Comparison of ENCODE assay signal across 15 cellular contexts in genomic region chr7:116341222-116341907, GRCh38.
DNase-seq lines count a peak whose midpoint lies in the region; ATAC-seq, FAIRE-seq and TF ChIP-seq lines count a peak whose summit lies in the region.
"Had no signal": no experiment of that assay in that cellular context is flagged by ENCODE, and none has a peak within 500 bp of the region (broad histone marks: within the 10 kb centered on the region; RNA-seq: fewer than 3 reads in every experiment).

No MANE protein-coding gene starts in this region.

- H3K4me1 ChIP-seq in HepG2 (ENCODE audit: insufficient read depth, low read length): peaks cover 11% of the 10 kb centered on the region; the same call in 1 of the 2 replicates

- CTCF ChIA-PET in WTC11 (lab: Charles Lee) (no interaction called here), HepG2 (lab: Yijun Ruan, JAX; ENCODE audit: low intra/inter-chr PET ratio, low total read pairs) (no interaction called here)
- CTCF ChIA-PET in CD4-positive, alpha-beta T cell (lab: Charles Lee): no interaction called here

- H3K27me3 Mint-ChIP-seq in WTC11 (ENCODE audit: low read depth): no peaks in the 10 kb centered on the region; the same call in 1 of the 2 replicates
- no peaks in the 10 kb centered on the region for H3K27me3 Mint-ChIP-seq in CD4-positive, alpha-beta T cell

- H3K27ac Mint-ChIP-seq in WTC11: no peak overlapping the region
- H3K27ac Mint-ChIP-seq in CD4-positive, alpha-beta T cell: no peak overlapping the region
- H3K27ac Mint-ChIP-seq: nephron had no signal

- no peaks in the 10 kb centered on the region for H4K20me1 ChIP-seq in HepG2 (ENCODE audit: insufficient read depth, low read length)

- no peaks in the 10 kb centered on the region for H3K36me3 ChIP-seq in HepG2 (replicated peaks in 1 of 2; ENCODE audit: control insufficient read depth in 1 of 2, insufficient read depth in 2 of 2, low read length in 2 of 2)
- H3K36me3 ChIP-seq: transverse colon had no signal

- no peaks in the 10 kb centered on the region for H3K27me3 ChIP-seq in HepG2 (ENCODE audit: control insufficient read depth in 1 of 2, insufficient read depth in 2 of 2, low read length in 2 of 2)
- no peaks in the 10 kb centered on the region for H3K27me3 ChIP-seq in CD4-positive, alpha-beta T cell (ENCODE audit: control insufficient read depth, insufficient read depth, low read length)
- H3K27me3 ChIP-seq: transverse colon had no signal

- H3K4me3 ChIP-seq in HepG2 (replicated peaks in 1 of 3; ENCODE audit: insufficient read depth in 1 of 3, low read depth in 2 of 3, low read length in 3 of 3): no peak overlapping the region
- H3K4me3 ChIP-seq: transverse colon had no signal

- ATAC-seq in HG02588 (IDR thresholded peaks at IDR 0.05; ENCODE audit: unreplicated experiment): peak; percentile 53
- peak; percentile 82 for ATAC-seq in WTC11
- ATAC-seq in HepG2: peak; percentile 64; the same call in 2 of the 3 replicates
- ATAC-seq in CD4-positive, alpha-beta T cell (ENCODE audit: poor library complexity): no peak
- no peak for ATAC-seq in GM21360 (IDR thresholded peaks at IDR 0.05; ENCODE audit: unreplicated experiment)

- no peak overlapping the region for H3K27ac ChIP-seq in HepG2 (ENCODE audit: extremely low read length, insufficient read depth, low read length)
- no peak overlapping the region for H3K27ac ChIP-seq in CD4-positive, alpha-beta T cell (ENCODE audit: low read depth, low read length)

- TF ChIP-seq CTCF in WTC11 (IDR thresholded peaks at IDR 0.05) (no peak), HepG2 (CRISPR knock-in tag; IDR thresholded peaks at IDR 0.05) (peak; percentile 26; the same call in 1 of the 2 replicates)
- no peak for TF ChIP-seq CTCF in CD4-positive, alpha-beta T cell (IDR thresholded peaks at IDR 0.05)

- H3K79me2 ChIP-seq in HepG2 (ENCODE audit: insufficient read depth, low read length): no peaks in the 10 kb centered on the region

- in situ Hi-C loops in HepG2 (cut with HindIII; ENCODE audit: extremely low pct_ligation_motif_present, low pct_unique_long_range_greater_than_20kb): no loop called here

- H3K9me3 ChIP-seq in HepG2 (ENCODE audit: low read length): no peaks in the 10 kb centered on the region
- H3K9me3 ChIP-seq in CD4-positive, alpha-beta T cell (ENCODE audit: control insufficient read depth, low read length): no peaks in the 10 kb centered on the region
- H3K9me3 ChIP-seq: transverse colon had no signal

- H3K4me1 Mint-ChIP-seq in WTC11: no peaks in the 10 kb centered on the region
- no peaks in the 10 kb centered on the region for H3K4me1 Mint-ChIP-seq in CD4-positive, alpha-beta T cell (ENCODE audit: low read depth)

- TF ChIP-seq RAD21 in HepG2 (CRISPR knock-in tag; IDR thresholded peaks at IDR 0.05): no peak

- no TSS peak for BruUV-seq in HepG2 (replicated peaks; lab: Mats Ljungman, UMichigan)

- no peak for TF ChIP-seq POLR2A in HepG2 (IDR thresholded peaks at IDR 0.05; ENCODE audit: insufficient read depth in 1 of 2, low read depth in 2 of 2, low read length in 2 of 2)

- DNase-seq in Daoy (ENCODE audit: low read depth): peak; percentile 36
- no peak for DNase-seq in WTC11 (ENCODE audit: low spot score)
- DNase-seq in HepG2 (ENCODE audit: low spot score): no peak
- DNase-seq in CD4-positive, alpha-beta T cell: no peak
- DNase-seq in effector CD8-positive, alpha-beta T cell (lab: John Stamatoyannopoulos, UW): no peak
- no peak for DNase-seq in HuH-7 (ENCODE audit: low spot score)
- DNase-seq: activated CD4-positive, alpha-beta T cell treated with anti-CD3 and anti-CD28 coated beads, Interleukin-2, amount 50 U/mL, for 48 hours; anterior cingulate cortex; glutamatergic neuron; stimulated activated CD4-positive, alpha-beta T cell treated with anti-CD3 and anti-CD28 coated beads, Interleukin-4, amount 100 ng/mL, for 1 hour; transverse colon had no signal

- no peak for FAIRE-seq in HepG2 (lab: Jason Lieb, UNC)
- FAIRE-seq: D721Med had no signal

- no peak overlapping the region for H2AFZ ChIP-seq in HepG2 (ENCODE audit: low read length)

- H3K36me3 Mint-ChIP-seq in WTC11: no peaks in the 10 kb centered on the region
- no peaks in the 10 kb centered on the region for H3K36me3 Mint-ChIP-seq in CD4-positive, alpha-beta T cell (ENCODE audit: low read depth)

- TF ChIP-seq EP300 in HepG2 (IDR thresholded peaks at IDR 0.05; ENCODE audit: low read depth in 2 of 2, low read length in 2 of 2): no peak
- no peak for TF ChIP-seq EP300 in HepG2 (CRISPR knock-in tag; IDR thresholded peaks at IDR 0.05; ENCODE audit: borderline replicate concordance)

- WGBS in HepG2 (ENCODE audit: low lambda C conversion rate): 39% methylated on average over 4 of the region's 4 CpGs

- H3K4me3 Mint-ChIP-seq in WTC11: no peak overlapping the region
- no peak overlapping the region for H3K4me3 Mint-ChIP-seq in CD4-positive, alpha-beta T cell
- H3K4me3 Mint-ChIP-seq: nephron had no signal

- intact Hi-C loops in HepG2 (cut with micrococcal nuclease; ENCODE audit: unreplicated experiment): loop anchor here (5.0 kb wide), 1 partner anchor 246 kb away; no protein-coding TSS in a partner anchor
- intact Hi-C loops in CD4-positive, alpha-beta T cell (cut with DNase I, micrococcal nuclease): no loop called here

- POLR2A ChIA-PET in WTC11 (lab: Charles Lee) (no interaction called here), HepG2 (lab: Yijun Ruan, JAX) (no interaction called here)
- POLR2A ChIA-PET in CD4-positive, alpha-beta T cell (lab: Charles Lee): no interaction called here

- H3K9ac ChIP-seq in HepG2 (ENCODE audit: insufficient read depth, low read depth, low read length): no peak overlapping the region

- H3K4me2 ChIP-seq in HepG2 (ENCODE audit: low read depth, low read length): no peak overlapping the region

- peaks cover 1% of the 10 kb centered on the region; the same call in 1 of the 2 replicates for H3K9me3 Mint-ChIP-seq in WTC11
- H3K9me3 Mint-ChIP-seq in CD4-positive, alpha-beta T cell: no peaks in the 10 kb centered on the region

TF ChIP-seq in WTC11, 78 proteins besides CTCF, POLR2A, EP300 and RAD21 (continues in another document):
- no peak for TF ChIP-seq AFF4 (CRISPR knock-in tag; IDR thresholded peaks at IDR 0.05; ENCODE audit: borderline replicate concordance)
- no peak for TF ChIP-seq MYBL2 (CRISPR knock-in tag; IDR thresholded peaks at IDR 0.05)
- TF ChIP-seq RELA (CRISPR knock-in tag; IDR thresholded peaks at IDR 0.05; ENCODE audit: borderline replicate concordance): no peak
- TF ChIP-seq ZNF232 (CRISPR knock-in tag; IDR thresholded peaks at IDR 0.05): no peak
- no peak for TF ChIP-seq JUN (CRISPR knock-in tag; IDR thresholded peaks at IDR 0.05)

TF ChIP-seq in HepG2, 621 proteins besides CTCF, POLR2A, EP300 and RAD21:
- TF ChIP-seq AHR (CRISPR knock-in tag; IDR thresholded peaks at IDR 0.05): no peak
- peak; percentile 42 for TF ChIP-seq STAG1 (CRISPR knock-in tag; IDR thresholded peaks at IDR 0.05)
- TF ChIP-seq SMC3 (IDR thresholded peaks at IDR 0.05; ENCODE audit: low read length): peak; percentile 33; the same call in 1 of the 2 replicates

Comparison
In these comparisons a context has a peak if more than half of its experiments do, and no peak if none do; other contexts are left out.
1. ATAC-seq: peak in HG02588 (single experiment), WTC11 (single experiment) and HepG2 (single experiment); none in CD4-positive, alpha-beta T cell (single experiment) and GM21360 (single experiment).